14 cellular contexts compared by ENCODE assay signal in the genomic region with DNA sequence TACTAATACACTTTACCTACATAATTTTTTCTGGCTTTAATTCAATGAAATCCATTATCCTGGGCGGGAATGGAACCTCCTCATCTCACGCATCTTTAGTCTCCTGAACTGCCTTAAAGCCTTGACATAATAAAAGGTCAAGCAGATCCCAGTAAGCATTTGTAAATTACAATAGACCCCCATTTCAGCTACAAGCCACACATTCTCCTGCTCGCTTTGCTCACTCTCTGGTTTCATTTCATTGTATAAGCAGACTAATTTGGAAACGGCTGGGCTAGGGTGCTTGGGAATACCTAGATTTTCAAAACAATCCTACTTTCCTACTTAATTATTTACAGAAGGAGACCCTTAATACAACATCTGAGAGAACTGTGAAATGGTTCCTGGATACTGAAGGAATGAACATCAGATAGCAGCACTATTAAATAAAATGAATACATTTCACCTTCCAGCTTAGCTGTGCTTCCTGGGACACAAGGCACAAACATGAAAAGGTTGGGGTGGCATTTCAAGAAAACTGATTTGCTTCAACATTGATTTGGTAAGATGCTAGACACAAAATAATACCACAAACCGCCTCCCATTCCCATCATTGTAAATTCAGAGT. TPM values are rescaled to one million over a fixed set of nuclear protein-coding genes. Genes with fewer than 3 reads are reported as not detected.
DNase-seq lines count a peak whose midpoint lies in the region; ATAC-seq and TF ChIP-seq lines count a peak whose summit lies in the region.
"Had no signal": no experiment of that assay in that cellular context is flagged by ENCODE, and none has a peak within 500 bp of the region (broad histone marks: within the 10 kb centered on the region; RNA-seq: fewer than 3 reads in every experiment).

No MANE protein-coding gene starts in this region.

- in situ Hi-C loops in astrocyte of the spinal cord (cut with HindIII; ENCODE audit: low sequenced_read_pairs): no loop called here

- WGBS in HUES64: 63% methylated on average over 5 of the region's 5 CpGs
- 68 to 79% (median 75%) methylated on average over 5 of the region's 5 CpGs for WGBS in adrenal gland, 4 donors

- H3K4me1 Mint-ChIP-seq in natural killer cell treated with Interleukin-12 subunit alpha and Interleukin-12 subunit beta and Interleukin-15 and Interleukin-18, amount 100 ng/mL, for 72 hours (ENCODE audit: low read depth in 2 of 2): peaks cover 28 to 33% of the 10 kb centered on the region in 2 donors
- no peaks in the 10 kb centered on the region for H3K4me1 Mint-ChIP-seq in Calu3 (ENCODE audit: low read depth, unreplicated experiment)

- no peaks in the 10 kb centered on the region for H3K9me3 Mint-ChIP-seq in natural killer cell treated with Interleukin-12 subunit alpha and Interleukin-12 subunit beta and Interleukin-15 and Interleukin-18, amount 100 ng/mL, for 72 hours
- no peaks in the 10 kb centered on the region for H3K9me3 Mint-ChIP-seq in Calu3 (ENCODE audit: low read depth, unreplicated experiment)

- H3K27me3 Mint-ChIP-seq in natural killer cell treated with Interleukin-12 subunit alpha and Interleukin-12 subunit beta and Interleukin-15 and Interleukin-18, amount 100 ng/mL, for 72 hours: no peaks in the 10 kb centered on the region
- H3K27me3 Mint-ChIP-seq in Calu3 (ENCODE audit: unreplicated experiment): no peaks in the 10 kb centered on the region
- H3K27me3 Mint-ChIP-seq: IgD-negative memory B cell had no signal

- H3K27me3 ChIP-seq in HUES64 (ENCODE audit: insufficient read depth, low read length) (no peaks in the 10 kb centered on the region), adrenal gland (no peaks in the 10 kb centered on the region)

- TF ChIP-seq POLR2A in adrenal gland (IDR thresholded peaks at IDR 0.05): no peak

- H3K27ac ChIP-seq in HUES64 (ENCODE audit: low read depth, low read length): peak overlapping the region; percentile 36; the same call in 1 of the 2 replicates
- no peak overlapping the region for H3K27ac ChIP-seq in adrenal gland
- H3K27ac ChIP-seq: lower lobe of right lung had no signal

- H3K9me3 ChIP-seq in HUES64 (ENCODE audit: insufficient read depth, low read depth, low read length) (no peaks in the 10 kb centered on the region), adrenal gland (replicated peaks in 1 of 3) (no peaks in the 10 kb centered on the region)
- H3K9me3 ChIP-seq: lower lobe of right lung had no signal

- H3K36me3 Mint-ChIP-seq in natural killer cell treated with Interleukin-12 subunit alpha and Interleukin-12 subunit beta and Interleukin-15 and Interleukin-18, amount 100 ng/mL, for 72 hours: peaks cover 6% of the 10 kb centered on the region
- no peaks in the 10 kb centered on the region for H3K36me3 Mint-ChIP-seq in Calu3 (ENCODE audit: insufficient read depth, unreplicated experiment)

- H3K4me1 ChIP-seq in HUES64 (ENCODE audit: insufficient read depth, low read length) (peaks cover 31% of the 10 kb centered on the region), adrenal gland (replicated peaks in 1 of 2) (no peaks in the 10 kb centered on the region)
- H3K4me1 ChIP-seq: lower lobe of right lung had no signal

- H3K36me3 ChIP-seq in HUES64 (ENCODE audit: insufficient read depth, low read length) (no peaks in the 10 kb centered on the region), adrenal gland (replicated peaks in 1 of 2) (no peaks in the 10 kb centered on the region)
- H3K36me3 ChIP-seq: lower lobe of right lung had no signal

- BruUV-seq in Calu3 (replicated peaks; lab: Mats Ljungman, UMichigan): no TSS peak

- H3K4me3 ChIP-seq in HUES64 (ENCODE audit: low read length) (peak overlapping the region; percentile 89), astrocyte of the spinal cord (ENCODE audit: low read depth, low read length) (peak overlapping the region; percentile 52), adrenal gland (no peak overlapping the region)
- H3K4me3 ChIP-seq: lower lobe of right lung had no signal

- H3K4me3 Mint-ChIP-seq in natural killer cell treated with Interleukin-12 subunit alpha and Interleukin-12 subunit beta and Interleukin-15 and Interleukin-18, amount 100 ng/mL, for 72 hours: peak overlapping the region; percentile 100
- H3K4me3 Mint-ChIP-seq in Calu3 (ENCODE audit: low read depth, unreplicated experiment): no peak overlapping the region

- intact Hi-C loops in adrenal gland (cut with DNase I) (no loop called here), Calu3 (cut with micrococcal nuclease; ENCODE audit: unreplicated experiment) (no loop called here)

- peak overlapping the region; percentile 28; the same call in 1 of the 2 replicates for H3K9ac ChIP-seq in HUES64 (ENCODE audit: low read depth, low read length)

- TF ChIP-seq CTCF in astrocyte of the spinal cord (IDR thresholded peaks at IDR 0.05; ENCODE audit: low read depth, low read length) (no peak), adrenal gland (IDR thresholded peaks at IDR 0.05) (no peak), Calu3 (IDR thresholded peaks at IDR 0.05; ENCODE audit: unreplicated experiment) (no peak)

- peak overlapping the region; percentile 69 to 94 for H3K27ac Mint-ChIP-seq in natural killer cell treated with Interleukin-12 subunit alpha and Interleukin-12 subunit beta and Interleukin-15 and Interleukin-18, amount 100 ng/mL, for 72 hours
- no peak overlapping the region for H3K27ac Mint-ChIP-seq in Calu3 (ENCODE audit: unreplicated experiment)
- H3K27ac Mint-ChIP-seq: IgD-negative memory B cell had no signal

- ATAC-seq in natural killer cell treated with Interleukin-12 subunit alpha and Interleukin-12 subunit beta and Interleukin-15 and Interleukin-18, amount 100 ng/mL, for 72 hours: no peak
- ATAC-seq: lower lobe of right lung had no signal

- CTCF ChIA-PET in Calu3 (lab: Charles Lee): no interaction called here

- peak; percentile 47 for DNase-seq in DMS 273 (lab: John Stamatoyannopoulos, UW; ENCODE audit: unreplicated experiment)
- no peak for DNase-seq in DMS 273 treated with DMSO at 0.1 percent for 48 hours (lab: John Stamatoyannopoulos, UW)
- no peak for DNase-seq in astrocyte of the spinal cord (ENCODE audit: low read depth, low spot score)
- DNase-seq in natural killer cell treated with Interleukin-12 subunit alpha and Interleukin-12 subunit beta and Interleukin-15 and Interleukin-18, amount 100 ng/mL, for 72 hours (ENCODE audit: low spot score): no peak
- no peak for DNase-seq in SW 1271 (lab: John Stamatoyannopoulos, UW)
- no peak for DNase-seq in adrenal gland
- DNase-seq in Calu3: no peak
- DNase-seq: foreskin fibroblast, lower lobe of right lung, trophoblast cell had no signal

RNA-seq across cellular contexts. Expression of a gene that starts 1.5 kb away (rescaled TPM):
- polyA plus RNA-seq in HUES64 (2013, experiment 1 of 2): 8.4 TPM
- polyA plus RNA-seq in HUES64 (2013, experiment 2 of 2): 16.2 TPM
- total RNA-seq in natural killer cell treated with Interleukin-12 subunit alpha and Interleukin-12 subunit beta and Interleukin-15 and Interleukin-18, amount 100 ng/mL, for 72 hours: 1 to 10 TPM; 5.5 to 6.8 TPM
- 10 to 100 TPM in 1 of 8 donors, 1 to 10 TPM in 6, under 1 TPM in 1; 0.87 to 13.3 (median 4.0) TPM for total RNA-seq in adrenal gland
- polyA plus RNA-seq in adrenal gland: 10 to 100 TPM in 1 of 3 donors, 1 to 10 TPM in 1, under 1 TPM in 1; 0.71 to 24.9 (median 1.6) TPM
- not detected in 2 replicates for total RNA-seq in Calu3 (2022)

RNA-seq across cellular contexts. Expression of a gene that starts 50.4 kb away (rescaled TPM):
- polyA plus RNA-seq in HUES64 (2013, experiment 1 of 2): 1.3 TPM
- polyA plus RNA-seq in HUES64 (2013, experiment 2 of 2): 2.0 TPM
- not detected for total RNA-seq in natural killer cell treated with Interleukin-12 subunit alpha and Interleukin-12 subunit beta and Interleukin-15 and Interleukin-18, amount 100 ng/mL, for 72 hours
- total RNA-seq in adrenal gland (1 to 10 TPM in 2 of 8 donors, not detected in 6; 4.3 to 4.6 TPM), Calu3 (2022) (307 and 444 TPM in 2 replicates)
- 1 to 10 TPM; 1.3 to 6.5 (median 4.3) TPM for polyA plus RNA-seq in adrenal gland
- total RNA-seq: lower lobe of right lung, NCI-H460, pulmonary artery endothelial cell had no signal
- polyA plus RNA-seq: IgD-negative memory B cell had no signal

Comparison
In these comparisons a context has a peak if more than half of its experiments do, and no peak if none do; other contexts are left out.
1. H3K4me3 ChIP-seq: peak in HUES64 (single experiment) and astrocyte of the spinal cord (single experiment); none in adrenal gland (0 of 4).
2. RNA of a gene that starts 50.4 kb away (total RNA-seq): 307 to 444 TPM in Calu3; not detected in natural killer cell treated with Interleukin-12 subunit alpha and Interleukin-12 subunit beta and Interleukin-15 and Interleukin-18, amount 100 ng/mL, for 72 hours and 4.3 to 4.6 TPM in adrenal gland; every median in the first group is over 10 times any median in the second.